22 cellular contexts compared by ENCODE assay signal in the genomic region with DNA sequence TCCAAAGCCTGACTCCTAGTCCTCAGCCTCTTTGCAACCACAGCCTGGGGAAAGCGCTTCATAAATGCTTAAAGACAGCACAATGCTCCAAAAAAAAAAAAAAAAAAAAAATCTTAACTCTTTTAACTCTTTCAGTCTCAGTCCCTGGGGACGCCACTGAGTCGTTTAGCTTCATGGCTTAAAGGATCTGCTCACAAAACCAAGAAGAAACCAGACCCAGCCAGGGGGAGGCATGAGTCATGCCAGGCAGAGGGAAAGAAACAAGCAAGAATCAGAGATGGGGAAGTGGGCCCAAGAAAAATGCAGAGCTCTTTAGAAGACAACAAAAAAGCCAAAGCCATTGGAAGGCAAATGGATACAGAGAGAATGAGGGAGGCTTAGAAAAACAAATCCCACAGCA. TPM values are rescaled to one million over a fixed set of nuclear protein-coding genes. Genes with fewer than 3 reads are reported as not detected.
A peak's percentile ranks its signal among the peaks of the same experiment; 100 is the strongest.
DNase-seq lines count a peak whose midpoint lies in the region; ATAC-seq and TF ChIP-seq lines count a peak whose summit lies in the region.
"Had no signal": no experiment of that assay in that cellular context is flagged by ENCODE, and none has a peak within 500 bp of the region (broad histone marks: within the 10 kb centered on the region; RNA-seq: fewer than 3 reads in every experiment).

No MANE protein-coding gene starts in this region.

- DNase-seq in SIG-M5 treated with dmso at 0.1 percent for 504 hours (lab: John Stamatoyannopoulos, UW; ENCODE audit: unreplicated experiment) (peak; percentile 4), SIG-M5 (lab: John Stamatoyannopoulos, UW) (no peak), amniotic stem cell (lab: John Stamatoyannopoulos, UW) (peak; percentile 4), glomerular visceral epithelial cell (ENCODE audit: extremely low spot score) (peak; percentile 32), type B pancreatic cell (ENCODE audit: extremely low spot score, unreplicated experiment) (peak; percentile 27), NCI-H187 treated with DMSO at 0.1 percent for 48 hours (lab: John Stamatoyannopoulos, UW) (no peak), NOMO-1 treated with dmso at 0.1 percent for 144 hours (lab: John Stamatoyannopoulos, UW; ENCODE audit: unreplicated experiment) (no peak)
- DNase-seq: activated gamma-delta T cell treated with Interleukin-2 at 50 U/mL for 16 hours; effector CD8-positive, alpha-beta T cell; esophagus squamous epithelium; GDM1; kidney; mammary epithelial cell; NCI-H1048; NCI-H2029 treated with DMSO at 0.1 percent for 48 hours; NCI-H446; stimulated activated CD4-positive, alpha-beta T cell treated with anti-CD3 and anti-CD28 coated beads, Interleukin-2, amount 100 ng/mL, for 48 hours; stimulated activated naive CD8-positive, alpha-beta T cell treated with anti-CD3 and anti-CD28 coated beads, Interleukin-15, amount 100 ng/mL, for 72 hours had no signal

- TF ChIP-seq CTCF in type B pancreatic cell (conservative IDR thresholded peaks at IDR 0.05), result no peak

- no peaks in the 10 kb centered on the region for H3K36me3 Mint-ChIP-seq in type B pancreatic cell
- H3K36me3 Mint-ChIP-seq: natural killer cell treated with Interleukin-12 subunit alpha and Interleukin-12 subunit beta and Interleukin-15 and Interleukin-18, amount 100 ng/mL, for 72 hours had no signal

- H3K9me3 Mint-ChIP-seq in type B pancreatic cell, result no peaks in the 10 kb centered on the region
- H3K9me3 Mint-ChIP-seq: natural killer cell treated with Interleukin-12 subunit alpha and Interleukin-12 subunit beta and Interleukin-15 and Interleukin-18, amount 100 ng/mL, for 72 hours had no signal

- no peak for ATAC-seq in GM19351 (IDR thresholded peaks at IDR 0.05; ENCODE audit: unreplicated experiment)
- ATAC-seq: GM12878; stimulated activated naive CD8-positive, alpha-beta T cell treated with anti-CD3 and anti-CD28 coated beads, Interleukin-15, amount 100 ng/mL, for 72 hours had no signal

- H3K4me3 Mint-ChIP-seq in type B pancreatic cell, result no peak overlapping the region
- H3K4me3 Mint-ChIP-seq: natural killer cell treated with Interleukin-12 subunit alpha and Interleukin-12 subunit beta and Interleukin-15 and Interleukin-18, amount 100 ng/mL, for 72 hours; stimulated activated naive CD8-positive, alpha-beta T cell treated with anti-CD3 and anti-CD28 coated beads, Interleukin-15, amount 100 ng/mL, for 72 hours had no signal

- peaks cover 4% of the 10 kb centered on the region for H3K27me3 Mint-ChIP-seq in type B pancreatic cell
- H3K27me3 Mint-ChIP-seq: stimulated activated naive CD8-positive, alpha-beta T cell treated with anti-CD3 and anti-CD28 coated beads, Interleukin-15, amount 100 ng/mL, for 72 hours had no signal

- H3K27ac Mint-ChIP-seq in type B pancreatic cell, result peak overlapping the region; percentile 24
- H3K27ac Mint-ChIP-seq: natural killer cell treated with Interleukin-12 subunit alpha and Interleukin-12 subunit beta and Interleukin-15 and Interleukin-18, amount 100 ng/mL, for 72 hours; progenitor cell of endocrine pancreas; stimulated activated naive CD8-positive, alpha-beta T cell treated with anti-CD3 and anti-CD28 coated beads, Interleukin-15, amount 100 ng/mL, for 72 hours had no signal

- H3K4me1 Mint-ChIP-seq in type B pancreatic cell (ENCODE audit: unreplicated experiment), result no peaks in the 10 kb centered on the region
- H3K4me1 Mint-ChIP-seq: stimulated activated naive CD8-positive, alpha-beta T cell treated with anti-CD3 and anti-CD28 coated beads, Interleukin-15, amount 100 ng/mL, for 72 hours had no signal

RNA-seq across cellular contexts. Expression of gene DOCK1, which starts 32.5 kb away (rescaled TPM):
- total RNA-seq in type B pancreatic cell (ENCODE audit: low replicate concordance), result 61.6 and 67.4 TPM in 2 replicates

Comparison
In these comparisons a context has a peak if more than half of its experiments do, and no peak if none do; other contexts are left out.
1. DNase-seq: peak in SIG-M5 treated with dmso at 0.1 percent for 504 hours (single experiment), amniotic stem cell (single experiment), glomerular visceral epithelial cell (single experiment) and type B pancreatic cell (single experiment); none in SIG-M5 (single experiment), NCI-H187 treated with DMSO at 0.1 percent for 48 hours (single experiment) and NOMO-1 treated with dmso at 0.1 percent for 144 hours (single experiment).